In the genomic region with DNA sequence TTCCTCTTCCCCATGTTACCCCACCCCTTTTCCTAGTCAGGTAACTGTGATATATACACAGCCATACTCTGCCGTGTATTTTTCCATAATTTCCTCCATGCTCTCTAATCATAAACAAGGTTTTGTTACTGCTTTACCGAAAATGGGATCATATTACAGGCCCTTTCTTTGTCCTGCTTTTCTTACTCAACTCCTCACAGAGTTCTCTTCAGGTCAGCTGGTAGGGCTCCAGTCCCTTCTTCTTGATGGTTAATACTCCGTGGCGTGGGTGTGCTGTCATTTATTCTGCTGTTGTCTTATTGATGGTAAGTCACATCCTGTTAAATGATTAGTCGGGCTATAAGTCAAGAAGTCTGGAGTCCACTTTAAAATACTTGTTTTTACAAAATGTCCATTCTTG, we compare ENCODE assay signal across 14 cellular contexts. TPM values are rescaled to one million over a fixed set of nuclear protein-coding genes. Genes with fewer than 3 reads are reported as not detected.
DNase-seq lines count a peak whose midpoint lies in the region; ATAC-seq, FAIRE-seq and TF ChIP-seq lines count a peak whose summit lies in the region.
"Had no signal": no experiment of that assay in that cellular context is flagged by ENCODE, and none has a peak within 500 bp of the region (broad histone marks: within the 10 kb centered on the region; RNA-seq: fewer than 3 reads in every experiment).

No MANE protein-coding gene starts in this region.

- FAIRE-seq in bronchial epithelial cell (lab: Jason Lieb, UNC): no peak

- no peaks in the 10 kb centered on the region for H3K4me1 ChIP-seq in CD8-positive, alpha-beta T cell (ENCODE audit: insufficient read depth, low read length)
- peaks cover 22% of the 10 kb centered on the region for H3K4me1 ChIP-seq in mesenchymal stem cell (ENCODE audit: control insufficient read depth, insufficient read depth, low read depth, low read length)

- no peak for TF ChIP-seq CTCF in CD8-positive, alpha-beta T cell (IDR thresholded peaks at IDR 0.05)
- TF ChIP-seq CTCF in bronchial epithelial cell (IDR thresholded peaks at IDR 0.05; ENCODE audit: insufficient read depth, low read length, severe bottlenecking): no peak

- WGBS in mesenchymal stem cell: 69% methylated on average over 2 of the region's 5 CpGs

- H2BK5ac ChIP-seq in mesenchymal stem cell (ENCODE audit: low read depth, low read length, poor library complexity, severe bottlenecking): no peak overlapping the region

- no peaks in the 10 kb centered on the region for H3K27me3 ChIP-seq in CD8-positive, alpha-beta T cell (ENCODE audit: insufficient read depth, low read length)
- H3K27me3 ChIP-seq in bronchial epithelial cell (ENCODE audit: control insufficient read depth, insufficient read depth, low read length) (no peaks in the 10 kb centered on the region), mesenchymal stem cell (ENCODE audit: control insufficient read depth in 1 of 2, insufficient read depth in 1 of 2, low read length in 2 of 2) (no peaks in the 10 kb centered on the region), H7 (ENCODE audit: control insufficient read depth, insufficient read depth, low read length) (no peaks in the 10 kb centered on the region)

- no peak for ATAC-seq in CD8-positive, alpha-beta T cell
- ATAC-seq in HG03280 (IDR thresholded peaks at IDR 0.05; ENCODE audit: unreplicated experiment): no peak
- ATAC-seq: natural killer cell had no signal

- no peak overlapping the region for H3K4me3 ChIP-seq in CD8-positive, alpha-beta T cell (ENCODE audit: low read depth, low read length)
- H3K4me3 ChIP-seq in bronchial epithelial cell (ENCODE audit: low read depth, low read length) (no peak overlapping the region), mesenchymal stem cell (ENCODE audit: insufficient read depth in 1 of 2, low read depth in 1 of 2, low read length in 2 of 2) (no peak overlapping the region), H7 (ENCODE audit: insufficient read depth, low read depth, low read length) (no peak overlapping the region)

- POLR2A ChIA-PET in CD8-positive, alpha-beta T cell (lab: Charles Lee): no interaction called here

- H3K23ac ChIP-seq in mesenchymal stem cell (ENCODE audit: low read length in 2 of 2): no peak overlapping the region

- no peaks in the 10 kb centered on the region for H3K9me3 ChIP-seq in CD8-positive, alpha-beta T cell (ENCODE audit: low read length)
- no peaks in the 10 kb centered on the region for H3K9me3 ChIP-seq in mesenchymal stem cell (ENCODE audit: control insufficient read depth, low read length)

- no peaks in the 10 kb centered on the region for H3K4me1 Mint-ChIP-seq in CD8-positive, alpha-beta T cell (ENCODE audit: low read depth)
- H3K4me1 Mint-ChIP-seq: natural killer cell had no signal

- H4K91ac ChIP-seq in mesenchymal stem cell (ENCODE audit: low read length): no peak overlapping the region

- no peak overlapping the region for H2BK15ac ChIP-seq in mesenchymal stem cell (ENCODE audit: low read depth, poor library complexity, severe bottlenecking)

- H3K79me1 ChIP-seq in mesenchymal stem cell (replicated peaks; ENCODE audit: low read length, poor library complexity, severe bottlenecking): no peaks in the 10 kb centered on the region

- H3K9me3 Mint-ChIP-seq in CD8-positive, alpha-beta T cell: no peaks in the 10 kb centered on the region
- H3K9me3 Mint-ChIP-seq: activated naive CD4-positive, alpha-beta T cell treated with anti-CD3 and anti-CD28 coated beads for 36 hours; CD8-positive, alpha-beta memory T cell; natural killer cell; T-helper 1 cell treated with Interleukin-12 subunit alpha and Interleukin-12 subunit beta and Interleukin-4 antibody, amounts not matched to agents 30 μg/mL and 1 μg/mL, for 36 hours had no signal

- no peak overlapping the region for H4K8ac ChIP-seq in mesenchymal stem cell (ENCODE audit: low read length)

- no peak for DNase-seq in CD8-positive, alpha-beta T cell
- DNase-seq in LHCN-M2 (ENCODE audit: low read depth): peak; percentile 48
- DNase-seq in bronchial epithelial cell (ENCODE audit: low read depth): peak; percentile 56
- peak; percentile 26 for DNase-seq in mesenchymal stem cell
- DNase-seq in superior temporal gyrus (ENCODE audit: extremely low spot score): no peak
- DNase-seq in H7: no peak
- no peak for DNase-seq in hippocampal formation (lab: John Stamatoyannopoulos, UW)
- DNase-seq: activated CD4-positive, alpha-beta T cell treated with anti-CD3 and anti-CD28 coated beads, Interleukin-2, amount 50 U/mL, for 48 hours; activated naive CD4-positive, alpha-beta T cell treated with anti-CD3 and anti-CD28 coated beads for 36 hours; CD8-positive, alpha-beta memory T cell; MM.1S; natural killer cell had no signal

- H2AFZ ChIP-seq in mesenchymal stem cell (ENCODE audit: low read depth, low read length): no peak overlapping the region

- H2AK5ac ChIP-seq in mesenchymal stem cell (ENCODE audit: low read length, severe bottlenecking): no peak overlapping the region

- intact Hi-C loops in CD8-positive, alpha-beta T cell (cut with DNase I, micrococcal nuclease): no loop called here

- H3K9ac ChIP-seq in mesenchymal stem cell (ENCODE audit: low read length): peak overlapping the region; percentile 24

- peaks cover 14% of the 10 kb centered on the region for H3K36me3 Mint-ChIP-seq in CD8-positive, alpha-beta T cell

- H3K18ac ChIP-seq in mesenchymal stem cell (ENCODE audit: low read depth in 1 of 2, low read length in 2 of 2): no peak overlapping the region

- H2BK12ac ChIP-seq in mesenchymal stem cell (ENCODE audit: low read length in 2 of 2): no peak overlapping the region

- H3K4me3 Mint-ChIP-seq in CD8-positive, alpha-beta T cell: no peak overlapping the region
- H3K4me3 Mint-ChIP-seq: activated naive CD4-positive, alpha-beta T cell treated with anti-CD3 and anti-CD28 coated beads for 36 hours; CD8-positive, alpha-beta memory T cell; natural killer cell; T-helper 1 cell treated with Interleukin-12 subunit alpha and Interleukin-12 subunit beta and Interleukin-4 antibody, amounts not matched to agents 30 μg/mL and 1 μg/mL, for 36 hours had no signal

- H3K4ac ChIP-seq in mesenchymal stem cell (ENCODE audit: low read depth in 1 of 2, low read length in 2 of 2): no peak overlapping the region

- no peak overlapping the region for H2BK120ac ChIP-seq in mesenchymal stem cell (ENCODE audit: low read depth, low read length)

- H3K36me3 ChIP-seq in CD8-positive, alpha-beta T cell (ENCODE audit: insufficient read depth, low read length): peaks cover 4% of the 10 kb centered on the region
- H3K36me3 ChIP-seq in bronchial epithelial cell (ENCODE audit: control insufficient read depth, insufficient read depth, low read length) (peaks cover under 1% of the 10 kb centered on the region), mesenchymal stem cell (ENCODE audit: control insufficient read depth in 1 of 2, insufficient read depth in 2 of 2, low read depth in 1 of 2, low read length in 2 of 2) (peaks cover 0 to 12% of the 10 kb centered on the region in 2 experiments), H7 (replicated peaks; ENCODE audit: control insufficient read depth, insufficient read depth, low read length) (no peaks in the 10 kb centered on the region)

- peak overlapping the region; percentile 21 for H3K27ac Mint-ChIP-seq in CD8-positive, alpha-beta T cell
- H3K27ac Mint-ChIP-seq: activated naive CD4-positive, alpha-beta T cell treated with anti-CD3 and anti-CD28 coated beads for 36 hours; T-helper 1 cell treated with Interleukin-12 subunit alpha and Interleukin-12 subunit beta and Interleukin-4 antibody, amounts not matched to agents 30 μg/mL and 1 μg/mL, for 36 hours had no signal

- CTCF ChIA-PET in CD8-positive, alpha-beta T cell (lab: Charles Lee): no interaction called here

- H3K4me2 ChIP-seq in mesenchymal stem cell (ENCODE audit: low read length, poor library complexity, severe bottlenecking): no peak overlapping the region

- H3K27ac ChIP-seq in CD8-positive, alpha-beta T cell (ENCODE audit: low read depth, low read length): no peak overlapping the region
- no peak overlapping the region for H3K27ac ChIP-seq in mesenchymal stem cell (ENCODE audit: low read length, poor library complexity, severe bottlenecking)

- H3K27me3 Mint-ChIP-seq in CD8-positive, alpha-beta T cell (ENCODE audit: low read depth): no peaks in the 10 kb centered on the region
- H3K27me3 Mint-ChIP-seq: CD8-positive, alpha-beta memory T cell had no signal

- no peak overlapping the region for H3K14ac ChIP-seq in mesenchymal stem cell (ENCODE audit: low read length in 2 of 2)

RNA-seq across cellular contexts. Expression of gene PI16, which starts 24.9 kb away (rescaled TPM):
- under 1 TPM; 0.24 to 0.42 TPM for total RNA-seq in CD8-positive, alpha-beta T cell
- total RNA-seq in LHCN-M2 (2014; rRNA removed) (not detected in 2 replicates), bronchial epithelial cell (not detected in 2 replicates)
- polyA plus RNA-seq in LHCN-M2 (2012): not detected
- polyA plus RNA-seq in mesenchymal stem cell (2013, experiment 1 of 2): not detected
- polyA plus RNA-seq in mesenchymal stem cell (2013, experiment 2 of 2): not detected
- total RNA-seq in H7 (2014; rRNA removed; shearing (Covaris generic)): not detected in 2 replicates

RNA-seq across cellular contexts. Expression of gene C6orf89, which starts 43.9 kb away (rescaled TPM):
- total RNA-seq in CD8-positive, alpha-beta T cell: 10 to 100 TPM; 22.2 TPM
- total RNA-seq in LHCN-M2 (2014; rRNA removed) (43.6 and 44.8 TPM in 2 replicates), bronchial epithelial cell (21.9 and 26.8 TPM in 2 replicates)
- 34.5 TPM for polyA plus RNA-seq in LHCN-M2 (2012)
- polyA plus RNA-seq in mesenchymal stem cell (2013, experiment 1 of 2): 42.2 TPM
- polyA plus RNA-seq in mesenchymal stem cell (2013, experiment 2 of 2): 44.0 TPM
- total RNA-seq in H7 (2014; rRNA removed; shearing (Covaris generic)): 15.6 and 19.9 TPM in 2 replicates

RNA-seq across cellular contexts. Expression of gene PPIL1, which starts 55.0 kb away (rescaled TPM):
- 1 to 10 TPM; 2.4 TPM for total RNA-seq in CD8-positive, alpha-beta T cell
- total RNA-seq in LHCN-M2 (2014; rRNA removed) (38.9 and 43.3 TPM in 2 replicates), bronchial epithelial cell (33.3 and 34.8 TPM in 2 replicates)
- polyA plus RNA-seq in LHCN-M2 (2012): 23.7 TPM
- 33.0 TPM for polyA plus RNA-seq in mesenchymal stem cell (2013, experiment 1 of 2)
- polyA plus RNA-seq in mesenchymal stem cell (2013, experiment 2 of 2): 34.8 TPM
- total RNA-seq in H7 (2014; rRNA removed; shearing (Covaris generic)): 86.0 and 91.1 TPM in 2 replicates

RNA-seq across cellular contexts. Expression of gene MTCH1, which starts 56.4 kb away (rescaled TPM):
- 100 to 1,000 TPM; 267 to 269 TPM for total RNA-seq in CD8-positive, alpha-beta T cell
- total RNA-seq in LHCN-M2 (2014; rRNA removed) (224 and 234 TPM in 2 replicates), bronchial epithelial cell (138 and 156 TPM in 2 replicates)
- polyA plus RNA-seq in LHCN-M2 (2012): 194 TPM
- polyA plus RNA-seq in mesenchymal stem cell (2013, experiment 1 of 2): 154 TPM
- polyA plus RNA-seq in mesenchymal stem cell (2013, experiment 2 of 2): 157 TPM
- total RNA-seq in H7 (2014; rRNA removed; shearing (Covaris generic)): 286 and 299 TPM in 2 replicates

Comparison
In these comparisons a context has a peak if more than half of its experiments do, and no peak if none do; other contexts are left out.
1. DNase-seq: peak in LHCN-M2 (single experiment), bronchial epithelial cell (single experiment) and mesenchymal stem cell (single experiment); none in CD8-positive, alpha-beta T cell (0 of 7), superior temporal gyrus (single experiment), H7 (single experiment) and hippocampal formation (0 of 2).